Comparison of ENCODE assay signal across 1 cellular context in genomic region chr11:14408612-14409011, GRCh38.
TF ChIP-seq lines count a peak whose summit lies in the region.

No MANE protein-coding gene starts in this region.

TF ChIP-seq in GM23338, 12 proteins besides CTCF, POLR2A, EP300 and RAD21 (continued from another document):
- no peak for TF ChIP-seq REST (IDR thresholded peaks at IDR 0.05; ENCODE audit: unreplicated experiment)
- TF ChIP-seq NANOG (IDR thresholded peaks at IDR 0.05; ENCODE audit: borderline replicate concordance) = no peak
